Comparison of ENCODE assay signal across 1 cellular context in genomic region chr7:50467817-50468610, GRCh38.
TF ChIP-seq lines count a peak whose summit lies in the region.

No MANE protein-coding gene starts in this region.

TF ChIP-seq in HepG2, 621 proteins besides CTCF, POLR2A, EP300 and RAD21 (continued from another document and continues in another):
- TF ChIP-seq HMGXB4 (CRISPR knock-in tag; IDR thresholded peaks at IDR 0.05; ENCODE audit: borderline replicate concordance in 1 of 2, low read depth in 1 of 2) (peak in 1 of 2 experiments; percentile 72; a peak in 1 of 4 replicates), ZSCAN20 (CRISPR knock-in tag; IDR thresholded peaks at IDR 0.05; ENCODE audit: borderline replicate concordance) (no peak), NFKB2 (CRISPR knock-in tag; IDR thresholded peaks at IDR 0.05; ENCODE audit: borderline replicate concordance) (peak; percentile 71; the same call in 1 of the 2 replicates), ZNF558 (CRISPR knock-in tag; IDR thresholded peaks at IDR 0.05; ENCODE audit: borderline replicate concordance) (no peak), KLF11 (CRISPR knock-in tag; IDR thresholded peaks at IDR 0.05) (0 out of 2 replicates have a peak, but pooled peaks have one; percentile 67), ZNF33B (CRISPR knock-in tag; IDR thresholded peaks at IDR 0.05) (no peak), RBAK (CRISPR knock-in tag; IDR thresholded peaks at IDR 0.05) (no peak), MYPOP (CRISPR knock-in tag; IDR thresholded peaks at IDR 0.05) (no peak), ZNF563 (CRISPR knock-in tag; IDR thresholded peaks at IDR 0.05) (peak; percentile 70; the same call in 1 of the 2 replicates), GTF3A (CRISPR knock-in tag; conservative IDR thresholded peaks at IDR 0.05) (no peak), MIXL1 (CRISPR knock-in tag; IDR thresholded peaks at IDR 0.05) (0 out of 2 replicates have a peak, but pooled peaks have one; percentile 35), ZNF232 (CRISPR knock-in tag; IDR thresholded peaks at IDR 0.05; ENCODE audit: borderline replicate concordance) (no peak), AGO2 (optimal IDR thresholded peaks at IDR 0.05; ENCODE audit: low read depth, low read length) (peak; percentile 40), SRSF4 (IDR thresholded peaks at IDR 0.05; ENCODE audit: low read depth, low read length, poor library complexity, severe bottlenecking) (no peak), ZSCAN31 (CRISPR knock-in tag; IDR thresholded peaks at IDR 0.05; ENCODE audit: low read depth) (0 out of 2 replicates have a peak, but pooled peaks have one; percentile 58), SYNCRIP (IDR thresholded peaks at IDR 0.05; ENCODE audit: insufficient read depth, low read depth, low read length) (no peak), HNF4A (CRISPR knock-in tag; IDR thresholded peaks at IDR 0.05) (no peak), MZF1 (CRISPR knock-in tag; IDR thresholded peaks at IDR 0.05; ENCODE audit: borderline replicate concordance) (no peak), NFAT5 (CRISPR knock-in tag; IDR thresholded peaks at IDR 0.05) (no peak), ZFP82 (CRISPR knock-in tag; IDR thresholded peaks at IDR 0.05; ENCODE audit: borderline replicate concordance) (no peak), ZNF891 (CRISPR knock-in tag; IDR thresholded peaks at IDR 0.05) (no peak), YEATS2 (CRISPR knock-in tag; IDR thresholded peaks at IDR 0.05; ENCODE audit: borderline replicate concordance) (no peak; the same call in 1 of the 2 replicates), ZNF335 (CRISPR knock-in tag; IDR thresholded peaks at IDR 0.05) (no peak), ZNF572 (CRISPR knock-in tag; IDR thresholded peaks at IDR 0.05) (no peak), RNF219 (CRISPR knock-in tag; IDR thresholded peaks at IDR 0.05) (no peak), ZNF878 (CRISPR knock-in tag; IDR thresholded peaks at IDR 0.05) (peak; percentile 43; the same call in 1 of the 2 replicates), IRF9 (CRISPR knock-in tag; IDR thresholded peaks at IDR 0.05; ENCODE audit: borderline replicate concordance) (no peak; the same call in 1 of the 2 replicates), MYNN (CRISPR knock-in tag; IDR thresholded peaks at IDR 0.05; ENCODE audit: low read depth) (0 out of 2 replicates have a peak, but pooled peaks have one; percentile 41), HINFP (CRISPR knock-in tag; IDR thresholded peaks at IDR 0.05; ENCODE audit: low read depth) (peak; percentile 46; the same call in 1 of the 2 replicates), CENPBD1 (CRISPR knock-in tag; IDR thresholded peaks at IDR 0.05; ENCODE audit: borderline replicate concordance, low read depth) (no peak), ZBTB26 (CRISPR knock-in tag; IDR thresholded peaks at IDR 0.05; ENCODE audit: borderline replicate concordance) (no peak), XRCC5 (optimal IDR thresholded peaks at IDR 0.05; ENCODE audit: low read length) (peak; percentile 64), ZNF225 (CRISPR knock-in tag; IDR thresholded peaks at IDR 0.05) (0 out of 2 replicates have a peak, but pooled peaks have one; percentile 41), REL (CRISPR knock-in tag; conservative IDR thresholded peaks at IDR 0.05) (no peak), ZNF503 (CRISPR knock-in tag; IDR thresholded peaks at IDR 0.05) (no peak), ZNF20 (CRISPR knock-in tag; IDR thresholded peaks at IDR 0.05) (no peak), THAP11 (CRISPR knock-in tag; IDR thresholded peaks at IDR 0.05) (peak; percentile 42; the same call in 1 of the 2 replicates), FLYWCH1 (CRISPR knock-in tag; IDR thresholded peaks at IDR 0.05) (no peak), ZNF451 (CRISPR knock-in tag; IDR thresholded peaks at IDR 0.05) (0 out of 2 replicates have a peak, but pooled peaks have one; percentile 25), IRF2 (CRISPR knock-in tag; IDR thresholded peaks at IDR 0.05) (peak; percentile 74), ZNF567 (CRISPR knock-in tag; IDR thresholded peaks at IDR 0.05; ENCODE audit: borderline replicate concordance) (no peak), ZFY (CRISPR knock-in tag; IDR thresholded peaks at IDR 0.05) (no peak), ZBTB33 (CRISPR knock-in tag; IDR thresholded peaks at IDR 0.05) (peak; percentile 87), ZNF10 (CRISPR knock-in tag; IDR thresholded peaks at IDR 0.05; ENCODE audit: borderline replicate concordance, low read depth) (no peak)
